ENCODE assay signal across 9 cellular contexts in the genomic region with DNA sequence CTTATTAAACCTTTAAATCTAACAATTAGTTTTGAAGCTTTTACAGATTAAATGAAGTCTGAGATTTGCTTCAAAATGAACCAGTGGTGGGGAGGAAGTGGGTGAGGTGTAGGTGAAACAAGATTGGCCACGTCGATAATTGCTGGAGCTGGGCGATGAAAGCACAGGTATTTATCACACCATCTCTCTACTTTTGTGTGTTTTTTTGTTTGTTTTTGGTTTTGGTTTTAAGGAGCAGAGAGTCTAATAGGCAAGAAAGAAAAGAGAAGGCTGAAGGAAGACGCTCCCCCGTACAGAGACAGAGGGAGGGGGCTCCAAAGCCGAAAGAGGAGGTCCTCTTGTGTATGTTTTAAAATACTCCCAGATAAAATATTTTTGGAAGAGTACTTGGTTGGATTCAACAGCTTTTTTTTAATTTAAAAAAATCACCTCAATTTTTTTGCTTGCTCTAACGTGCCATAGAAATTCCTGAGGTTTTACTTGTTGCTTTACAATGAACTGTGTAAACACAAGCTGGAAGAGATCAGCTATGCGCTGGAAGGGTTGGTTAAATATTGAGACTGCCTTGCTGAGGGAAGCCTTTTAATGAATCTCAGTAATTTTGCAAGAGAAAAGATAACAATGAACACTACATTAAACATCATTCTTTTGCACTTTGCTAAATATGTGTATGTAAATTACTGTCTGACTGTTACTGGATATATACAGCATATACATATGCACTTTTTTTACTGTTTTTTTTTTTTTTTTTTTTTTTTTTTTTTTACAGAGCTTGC. TPM values are rescaled to one million over a fixed set of nuclear protein-coding genes. Genes with fewer than 3 reads are reported as not detected.
DNase-seq lines count a peak whose midpoint lies in the region; ATAC-seq, FAIRE-seq and TF ChIP-seq lines count a peak whose summit lies in the region.
"Had no signal": no experiment of that assay in that cellular context is flagged by ENCODE, and none has a peak within 500 bp of the region (broad histone marks: within the 10 kb centered on the region; RNA-seq: fewer than 3 reads in every experiment).

No MANE protein-coding gene starts in this region.

- DNase-seq in BJ (ENCODE audit: low read depth) (peak; percentile 53), HFFc6 (peak; percentile 63), kidney glomerular epithelial cell (lab: John Stamatoyannopoulos, UW) (peak; percentile 83), frontal cortex (ENCODE audit: low spot score in 2 of 2) (no peak), GM19238 (ENCODE audit: insufficient read length, low spot score) (no peak), ureter (ENCODE audit: low spot score) (no peak)

- peaks cover 22% of the 10 kb centered on the region for H3K4me1 Mint-ChIP-seq in HFFc6 (ENCODE audit: low read depth)
- H3K4me1 Mint-ChIP-seq in activated T-helper 17 cell treated with anti-CD3 and anti-CD28 coated beads, Interleukin-2, amount 50 U/mL, for 72 hours, result peaks cover 31% of the 10 kb centered on the region

- POLR2A ChIA-PET in BJ (lab: Charles Lee), result interaction anchor here (0.6 to 0.8 kb wide), 3 partner anchors 10 to 1545 kb away, joined by 4 to 7 read pairs (median 5); no protein-coding TSS in a partner anchor

- no peak for TF ChIP-seq CTCF in BJ (IDR thresholded peaks at IDR 0.05; ENCODE audit: insufficient read depth, low read depth, low read length)
- TF ChIP-seq CTCF in HFFc6 (IDR thresholded peaks at IDR 0.05), result no peak

- H3K4me3 ChIP-seq in BJ (ENCODE audit: low read depth, low read length), result no peak overlapping the region

- H3K36me3 Mint-ChIP-seq in HFFc6 (ENCODE audit: low read depth), result no peaks in the 10 kb centered on the region
- H3K36me3 Mint-ChIP-seq in activated T-helper 17 cell treated with anti-CD3 and anti-CD28 coated beads, Interleukin-2, amount 50 U/mL, for 72 hours (ENCODE audit: low read depth), result no peaks in the 10 kb centered on the region

- H3K27ac Mint-ChIP-seq in HFFc6, result no peak overlapping the region
- H3K27ac Mint-ChIP-seq in activated T-helper 17 cell treated with anti-CD3 and anti-CD28 coated beads, Interleukin-2, amount 50 U/mL, for 72 hours, result peak overlapping the region; percentile 89

- no peaks in the 10 kb centered on the region for H3K36me3 ChIP-seq in BJ (ENCODE audit: control insufficient read depth, insufficient read depth, low read length)

- peaks cover 10% of the 10 kb centered on the region for H3K27me3 Mint-ChIP-seq in HFFc6 (ENCODE audit: insufficient read depth)
- H3K27me3 Mint-ChIP-seq in activated T-helper 17 cell treated with anti-CD3 and anti-CD28 coated beads, Interleukin-2, amount 50 U/mL, for 72 hours, result no peaks in the 10 kb centered on the region

- FAIRE-seq in frontal cortex (lab: Jason Lieb, UNC), result no peak
- FAIRE-seq: RCC 7860 had no signal

- no peaks in the 10 kb centered on the region for H3K9me3 Mint-ChIP-seq in HFFc6
- no peaks in the 10 kb centered on the region for H3K9me3 Mint-ChIP-seq in activated T-helper 17 cell treated with anti-CD3 and anti-CD28 coated beads, Interleukin-2, amount 50 U/mL, for 72 hours

- peak; percentile 84 for ATAC-seq in activated T-helper 17 cell treated with anti-CD3 and anti-CD28 coated beads, Interleukin-2, amount 50 U/mL, for 72 hours (replicated peaks)
- ATAC-seq in GM21367 (IDR thresholded peaks at IDR 0.05; ENCODE audit: unreplicated experiment), result no peak

- H3K4me3 Mint-ChIP-seq in HFFc6, result peak overlapping the region; percentile 72
- peak overlapping the region; percentile 78 for H3K4me3 Mint-ChIP-seq in activated T-helper 17 cell treated with anti-CD3 and anti-CD28 coated beads, Interleukin-2, amount 50 U/mL, for 72 hours

- CTCF ChIA-PET in BJ (lab: Yijun Ruan, JAX), result interaction anchor here (0.7 to 1.0 kb wide), 2 partner anchors 10 to 998 kb away, joined by 3 read pairs; no protein-coding TSS in a partner anchor

- no peaks in the 10 kb centered on the region for H3K27me3 ChIP-seq in BJ (ENCODE audit: control insufficient read depth, insufficient read depth, low read length)

RNA-seq across cellular contexts. Expression of gene LGALS8, which starts 6.7 kb away (rescaled TPM):
- polyA plus RNA-seq in BJ (2011; rRNA removed), result 50.6 and 72.4 TPM in 2 replicates
- 26.8 and 30.4 TPM in 2 replicates for polyA minus RNA-seq in BJ (2011; rRNA and poly(A)+ RNA removed)
- 10 to 100 TPM; 27.4 to 37.5 (median 35.0) TPM for total RNA-seq in HFFc6 (2021; fragmentation: NEBNext Ultra II Directional; extraction: Animal tissue kit (Norgen Biotek cat#: 25700))
- total RNA-seq in activated T-helper 17 cell treated with anti-CD3 and anti-CD28 coated beads, Interleukin-2, amount 50 U/mL, for 72 hours, result 100 to 1,000 TPM; 114 to 253 TPM
- total RNA-seq in frontal cortex, result 66.0 TPM
- total RNA-seq in ureter, result 94.2 TPM

Comparison
In these comparisons a context has a peak if more than half of its experiments do, and no peak if none do; other contexts are left out.
1. DNase-seq: peak in BJ (single experiment), HFFc6 (single experiment) and kidney glomerular epithelial cell (single experiment); none in frontal cortex (0 of 2), GM19238 (single experiment) and ureter (single experiment).